Comparison of ENCODE assay signal across 14 cellular contexts in the genomic region with DNA sequence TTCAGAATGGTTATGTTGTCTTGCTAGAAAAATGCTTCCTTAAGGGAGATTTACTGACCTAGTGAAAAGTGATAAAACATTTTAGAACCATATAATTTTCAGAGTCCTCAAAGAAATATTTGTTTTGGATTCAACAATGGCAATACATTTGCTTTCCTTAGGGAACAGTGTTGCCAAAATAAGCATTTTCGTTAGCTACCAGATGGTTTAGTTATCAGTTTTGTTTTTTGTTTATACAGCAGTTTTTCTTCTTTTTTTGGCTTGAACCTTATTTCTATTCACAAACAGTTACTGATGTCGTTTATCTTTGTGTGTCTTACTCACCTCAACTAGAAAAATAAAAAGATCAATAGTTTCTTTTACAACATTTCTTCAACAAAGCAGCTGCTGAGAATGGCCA.
"Had no signal": no experiment of that assay in that cellular context is flagged by ENCODE, and none has a peak within 500 bp of the region (broad histone marks: within the 10 kb centered on the region; RNA-seq: fewer than 3 reads in every experiment).

No MANE protein-coding gene starts in this region.

- DNase-seq: activated CD4-positive, alpha-beta T cell treated with anti-CD3 and anti-CD28 coated beads, Interleukin-2, amount 50 U/mL, for 1 hour; activated CD4-positive, CD25-positive, alpha-beta regulatory T cell; activated T-cell treated with anti-CD3 and anti-CD28 coated beads for 4 hours; amniotic stem cell; brain microvascular endothelial cell; foreskin melanocyte; head of caudate nucleus; left colon; natural killer cell; psoas muscle; stimulated activated naive CD4-positive, alpha-beta T cell; T-helper 17 cell had no signal

- H3K9me3 ChIP-seq: psoas muscle had no signal

- H3K27ac ChIP-seq: brain microvascular endothelial cell, epithelial cell of prostate, psoas muscle had no signal

- H3K4me3 ChIP-seq: psoas muscle had no signal

- ATAC-seq: left colon, natural killer cell, psoas muscle, sciatic nerve, T-helper 17 cell had no signal

- H3K27me3 ChIP-seq: brain microvascular endothelial cell had no signal
